ENCODE assay signal across 19 cellular contexts in the genomic region with DNA sequence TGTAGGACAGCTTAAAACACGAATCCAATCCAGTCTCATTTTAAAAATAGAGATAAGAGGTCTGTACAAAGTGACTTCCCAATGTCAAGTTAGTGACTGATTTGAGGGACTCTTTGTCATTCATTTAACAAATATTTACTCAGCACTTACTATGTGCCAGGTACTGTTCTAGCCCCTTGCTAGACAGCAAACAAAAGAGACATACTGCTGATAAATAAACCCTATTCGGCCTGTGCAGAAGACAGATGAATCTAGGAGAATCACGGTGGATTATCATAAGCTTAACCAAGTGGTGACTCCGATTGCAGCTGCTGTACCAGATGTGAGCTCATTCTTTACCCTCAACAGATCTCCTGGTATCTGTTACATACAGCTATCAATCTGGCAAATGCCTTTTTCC. TPM values are rescaled to one million over a fixed set of nuclear protein-coding genes. Genes with fewer than 3 reads are reported as not detected.
DNase-seq lines count a peak whose midpoint lies in the region; ATAC-seq and TF ChIP-seq lines count a peak whose summit lies in the region.
"Had no signal": no experiment of that assay in that cellular context is flagged by ENCODE, and none has a peak within 500 bp of the region (broad histone marks: within the 10 kb centered on the region; RNA-seq: fewer than 3 reads in every experiment).

No MANE protein-coding gene starts in this region.

- ATAC-seq in HG03108 (IDR thresholded peaks at IDR 0.05; ENCODE audit: unreplicated experiment), result no peak
- ATAC-seq: foreskin keratinocyte had no signal

- H3K4me3 Mint-ChIP-seq in activated naive CD4-positive, alpha-beta T cell treated with anti-CD3 and anti-CD28 coated beads, Interleukin-2, amount 50 U/mL, for 24 hours, result no peak overlapping the region
- H3K4me3 Mint-ChIP-seq in activated naive CD4-positive, alpha-beta T cell treated with anti-CD3 and anti-CD28 coated beads, Interleukin-2, amount 10 ng/mL, durations not matched to agents 7 days and 5 days, result no peak overlapping the region
- no peak overlapping the region for H3K4me3 Mint-ChIP-seq in type B pancreatic cell
- H3K4me3 Mint-ChIP-seq: activated B cell treated with CpG ODN at 0.5 μM for 24 hours had no signal

- no peaks in the 10 kb centered on the region for H3K27me3 ChIP-seq in liver (ENCODE audit: control insufficient read depth in 4 of 4, insufficient read depth in 4 of 4, low read length in 3 of 4)
- H3K27me3 ChIP-seq: foreskin keratinocyte, spleen, tibial nerve had no signal

- peak overlapping the region; percentile 53 for H3K27ac Mint-ChIP-seq in activated naive CD4-positive, alpha-beta T cell treated with anti-CD3 and anti-CD28 coated beads, Interleukin-2, amount 50 U/mL, for 24 hours
- H3K27ac Mint-ChIP-seq in activated naive CD4-positive, alpha-beta T cell treated with anti-CD3 and anti-CD28 coated beads, Interleukin-2, amount 10 ng/mL, durations not matched to agents 7 days and 5 days, result no peak overlapping the region
- H3K27ac Mint-ChIP-seq in type B pancreatic cell, result peak overlapping the region; percentile 66
- H3K27ac Mint-ChIP-seq: activated B cell treated with CpG ODN at 0.5 μM for 24 hours had no signal

- TF ChIP-seq CTCF in liver (IDR thresholded peaks at IDR 0.05; ENCODE audit: low read depth, low read length, missing input control) (no peak), type B pancreatic cell (conservative IDR thresholded peaks at IDR 0.05) (no peak)

- no peaks in the 10 kb centered on the region for H3K27me3 Mint-ChIP-seq in activated naive CD4-positive, alpha-beta T cell treated with anti-CD3 and anti-CD28 coated beads, Interleukin-2, amount 50 U/mL, for 24 hours
- H3K27me3 Mint-ChIP-seq in activated naive CD4-positive, alpha-beta T cell treated with anti-CD3 and anti-CD28 coated beads, Interleukin-2, amount 10 ng/mL, durations not matched to agents 7 days and 5 days, result no peaks in the 10 kb centered on the region
- H3K27me3 Mint-ChIP-seq in type B pancreatic cell, result no peaks in the 10 kb centered on the region
- H3K27me3 Mint-ChIP-seq: activated B cell treated with CpG ODN at 0.5 μM for 24 hours had no signal

- no peaks in the 10 kb centered on the region for H3K9me3 ChIP-seq in liver (ENCODE audit: control insufficient read depth in 4 of 4, low read length in 3 of 4)
- H3K9me3 ChIP-seq: spleen, tibial nerve had no signal

- DNase-seq in activated naive CD4-positive, alpha-beta T cell treated with anti-CD3 and anti-CD28 coated beads, Interleukin-2, amount 10 ng/mL, durations not matched to agents 7 days and 5 days, result no peak
- peak; percentile 82 for DNase-seq in NCI-H82 (lab: John Stamatoyannopoulos, UW)
- DNase-seq in type B pancreatic cell (ENCODE audit: extremely low spot score, unreplicated experiment), result no peak
- DNase-seq in NCI-H1417 (lab: John Stamatoyannopoulos, UW), result no peak
- no peak for DNase-seq in DMS79 (lab: John Stamatoyannopoulos, UW)
- DNase-seq: activated B cell treated with CpG ODN at 0.5 μM for 24 hours; activated CD8-positive, alpha-beta memory T cell treated with anti-CD3 and anti-CD28 coated beads for 24 hours; DND-41; foreskin keratinocyte; KG1; NCI-H1105; spleen; T-helper 2 cell had no signal

- no peak for TF ChIP-seq RAD21 in liver (IDR thresholded peaks at IDR 0.05)

- peaks cover 12 to 26% (median 19%) of the 10 kb centered on the region in 4 donors for H3K4me1 ChIP-seq in liver (ENCODE audit: control insufficient read depth in 4 of 4, insufficient read depth in 4 of 4, low read length in 3 of 4)
- H3K4me1 ChIP-seq: foreskin keratinocyte had no signal

- CTCF ChIA-PET in activated naive CD4-positive, alpha-beta T cell treated with anti-CD3 and anti-CD28 coated beads, Interleukin-2, amount 10 ng/mL, durations not matched to agents 7 days and 5 days (lab: Charles Lee), result interaction anchor here (0.9 to 1.9 kb wide), 2 partner anchors 29 to 248 kb away, joined by 3 to 7 read pairs; no protein-coding TSS in a partner anchor

- peaks cover 46% of the 10 kb centered on the region for H3K4me1 Mint-ChIP-seq in activated naive CD4-positive, alpha-beta T cell treated with anti-CD3 and anti-CD28 coated beads, Interleukin-2, amount 50 U/mL, for 24 hours
- H3K4me1 Mint-ChIP-seq in activated naive CD4-positive, alpha-beta T cell treated with anti-CD3 and anti-CD28 coated beads, Interleukin-2, amount 10 ng/mL, durations not matched to agents 7 days and 5 days, result peaks cover 38% of the 10 kb centered on the region
- peaks cover 23% of the 10 kb centered on the region for H3K4me1 Mint-ChIP-seq in type B pancreatic cell (ENCODE audit: unreplicated experiment)

- H3K36me3 ChIP-seq in liver (ENCODE audit: control insufficient read depth in 4 of 4, insufficient read depth in 3 of 4, low read depth in 1 of 4, low read length in 3 of 4), result peaks cover 0 to 4% (median 0%) of the 10 kb centered on the region in 4 donors

- H3K9me3 Mint-ChIP-seq in activated naive CD4-positive, alpha-beta T cell treated with anti-CD3 and anti-CD28 coated beads, Interleukin-2, amount 50 U/mL, for 24 hours, result no peaks in the 10 kb centered on the region
- H3K9me3 Mint-ChIP-seq in activated naive CD4-positive, alpha-beta T cell treated with anti-CD3 and anti-CD28 coated beads, Interleukin-2, amount 10 ng/mL, durations not matched to agents 7 days and 5 days, result no peaks in the 10 kb centered on the region
- H3K9me3 Mint-ChIP-seq in type B pancreatic cell, result no peaks in the 10 kb centered on the region
- H3K9me3 Mint-ChIP-seq: activated B cell treated with CpG ODN at 0.5 μM for 24 hours had no signal

- H3K9ac ChIP-seq in liver (ENCODE audit: low read depth in 1 of 2, low read length in 2 of 2), result no peak overlapping the region

- WGBS in liver, result 44% methylated on average over 4 of the region's 4 CpGs

- no peak overlapping the region for H3K4me3 ChIP-seq in liver (ENCODE audit: low read depth in 1 of 3, low read length in 3 of 3)
- H3K4me3 ChIP-seq: coronary artery, spleen, tibial nerve had no signal

- peaks cover 3% of the 10 kb centered on the region for H3K36me3 Mint-ChIP-seq in activated naive CD4-positive, alpha-beta T cell treated with anti-CD3 and anti-CD28 coated beads, Interleukin-2, amount 50 U/mL, for 24 hours
- peaks cover 7% of the 10 kb centered on the region for H3K36me3 Mint-ChIP-seq in activated naive CD4-positive, alpha-beta T cell treated with anti-CD3 and anti-CD28 coated beads, Interleukin-2, amount 10 ng/mL, durations not matched to agents 7 days and 5 days
- peaks cover 8% of the 10 kb centered on the region for H3K36me3 Mint-ChIP-seq in type B pancreatic cell

- H3K27ac ChIP-seq in liver (ENCODE audit: low read depth in 1 of 2, low read length in 2 of 2), result no peak overlapping the region
- H3K27ac ChIP-seq: C4-2B, coronary artery, tibial nerve had no signal

TF ChIP-seq in liver, 16 proteins besides CTCF, POLR2A, EP300 and RAD21:
- TF ChIP-seq, protein P1, sequence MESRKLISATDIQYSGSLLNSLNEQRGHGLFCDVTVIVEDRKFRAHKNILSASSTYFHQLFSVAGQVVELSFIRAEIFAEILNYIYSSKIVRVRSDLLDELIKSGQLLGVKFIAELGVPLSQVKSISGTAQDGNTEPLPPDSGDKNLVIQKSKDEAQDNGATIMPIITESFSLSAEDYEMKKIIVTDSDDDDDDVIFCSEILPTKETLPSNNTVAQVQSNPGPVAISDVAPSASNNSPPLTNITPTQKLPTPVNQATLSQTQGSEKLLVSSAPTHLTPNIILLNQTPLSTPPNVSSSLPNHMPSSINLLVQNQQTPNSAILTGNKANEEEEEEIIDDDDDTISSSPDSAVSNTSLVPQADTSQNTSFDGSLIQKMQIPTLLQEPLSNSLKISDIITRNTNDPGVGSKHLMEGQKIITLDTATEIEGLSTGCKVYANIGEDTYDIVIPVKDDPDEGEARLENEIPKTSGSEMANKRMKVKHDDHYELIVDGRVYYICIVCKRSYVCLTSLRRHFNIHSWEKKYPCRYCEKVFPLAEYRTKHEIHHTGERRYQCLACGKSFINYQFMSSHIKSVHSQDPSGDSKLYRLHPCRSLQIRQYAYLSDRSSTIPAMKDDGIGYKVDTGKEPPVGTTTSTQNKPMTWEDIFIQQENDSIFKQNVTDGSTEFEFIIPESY (IDR thresholded peaks at IDR 0.05), result no peak
- TF ChIP-seq HNF4A (conservative IDR thresholded peaks at IDR 0.05), result peak; percentile 9 to 20
- TF ChIP-seq FOXA2 (IDR thresholded peaks at IDR 0.05), result peak; percentile 31

RNA-seq across cellular contexts. Expression of gene ELF1, which starts 6.4 kb away (rescaled TPM):
- total RNA-seq in liver, result 10 to 100 TPM; 36.3 to 57.2 TPM
- 10 to 100 TPM; 15.3 to 16.6 TPM for polyA plus RNA-seq in liver
- 47.4 and 97.2 TPM in 2 replicates for total RNA-seq in type B pancreatic cell (ENCODE audit: low replicate concordance)

RNA-seq across cellular contexts. Expression of gene WBP4, which starts 35.8 kb away (rescaled TPM):
- total RNA-seq in liver, result 1 to 10 TPM; 4.9 to 6.8 TPM
- 1 to 10 TPM; 3.9 to 6.0 TPM for polyA plus RNA-seq in liver
- total RNA-seq in type B pancreatic cell (ENCODE audit: low replicate concordance), result 5.6 and 7.9 TPM in 2 replicates
